In genomic region chr2:218996937-218997336, GRCh38 we compare ENCODE assay signal across 17 cellular contexts. TPM values are rescaled to one million over a fixed set of nuclear protein-coding genes. Genes with fewer than 3 reads are reported as not detected.
A peak's percentile ranks its signal among the peaks of the same experiment; 100 is the strongest.
DNase-seq lines count a peak whose midpoint lies in the region; ATAC-seq, FAIRE-seq and TF ChIP-seq lines count a peak whose summit lies in the region.
"Had no signal": no experiment of that assay in that cellular context is flagged by ENCODE, and none has a peak within 500 bp of the region (broad histone marks: within the 10 kb centered on the region; RNA-seq: fewer than 3 reads in every experiment).

No MANE protein-coding gene starts in this region.

- no peak for TF ChIP-seq CTCF in body of pancreas (IDR thresholded peaks at IDR 0.05)

- no peaks in the 10 kb centered on the region for H3K36me3 ChIP-seq in body of pancreas (replicated peaks in 1 of 2; ENCODE audit: insufficient read depth in 1 of 2, low read depth in 2 of 2)
- no peaks in the 10 kb centered on the region for H3K36me3 ChIP-seq in small intestine (ENCODE audit: control insufficient read depth in 2 of 2, insufficient read depth in 2 of 2, low read length in 2 of 2)
- H3K36me3 ChIP-seq: brain microvascular endothelial cell, ovary, spleen had no signal

- peaks cover 72% of the 10 kb centered on the region for H3K4me1 ChIP-seq in body of pancreas
- peaks cover 0 to 4% of the 10 kb centered on the region in 2 donors for H3K4me1 ChIP-seq in small intestine (ENCODE audit: control insufficient read depth in 2 of 2, insufficient read depth in 1 of 2, low read depth in 1 of 2, low read length in 1 of 2)

- DNase-seq in 8988T (peak; percentile 47), NCI-H1092 (lab: John Stamatoyannopoulos, UW) (peak; percentile 82), NCI-H510A (lab: John Stamatoyannopoulos, UW) (peak; percentile 83), body of pancreas (peak; percentile 59 to 82 (median 80)), putamen (ENCODE audit: low spot score) (no peak), small intestine (no peak)
- DNase-seq in stimulated activated CD4-positive, alpha-beta T cell treated with anti-CD3 and anti-CD28 coated beads, Interleukin-15, amount 100 ng/mL, for 24 hours = no peak
- DNase-seq: activated naive CD4-positive, alpha-beta T cell treated with Interleukin-2 at 50 U/mL for 16 hours; brain microvascular endothelial cell; effector CD4-positive, alpha-beta T cell; H9; MM.1S; ovary; spleen had no signal

- H3K9me3 ChIP-seq in body of pancreas = no peaks in the 10 kb centered on the region
- no peaks in the 10 kb centered on the region for H3K9me3 ChIP-seq in small intestine (ENCODE audit: control insufficient read depth, low read depth)
- H3K9me3 ChIP-seq: ovary, spleen had no signal

- intact Hi-C loops in body of pancreas (cut with DNase I) = no loop called here

- H3K4me3 ChIP-seq in body of pancreas (no peak overlapping the region), small intestine (ENCODE audit: low read depth in 1 of 2, low read length in 2 of 2) (no peak overlapping the region)

- ATAC-seq in body of pancreas (peak; percentile 4), HG02938 (IDR thresholded peaks at IDR 0.05; ENCODE audit: unreplicated experiment) (no peak)

- FAIRE-seq in small intestine (lab: Jason Lieb, UNC) = no peak
- FAIRE-seq: A204.1 had no signal

- WGBS in body of pancreas, 2 donors = 20 to 23% methylated on average over 4 of the region's 4 CpGs
- WGBS in small intestine, 3 donors = 21 to 37% (median 24%) methylated on average over 3 to 4 of the region's 4 CpGs

- no peak for TF ChIP-seq POLR2A in body of pancreas (IDR thresholded peaks at IDR 0.05)

- H3K27me3 ChIP-seq in body of pancreas (peaks cover 0 to 22% of the 10 kb centered on the region in 2 donors), small intestine (ENCODE audit: control insufficient read depth in 2 of 2, insufficient read depth in 2 of 2, low read length in 2 of 2) (peaks cover 14 to 43% of the 10 kb centered on the region in 2 donors)

- H3K27ac ChIP-seq in body of pancreas (peak overlapping the region; percentile 95 to 99 (median 98)), small intestine (ENCODE audit: low read depth in 1 of 2, low read length in 1 of 2) (peak overlapping the region in 1 of 2 donors; percentile 18)
- H3K27ac ChIP-seq: brain microvascular endothelial cell, ovary, spleen had no signal

RNA-seq across cellular contexts. Expression of gene CRYBA2, which starts 3.7 kb away (rescaled TPM):
- total RNA-seq in body of pancreas = 10 to 100 TPM; 23.1 to 26.4 TPM
- polyA plus RNA-seq in small intestine = 1 to 10 TPM; 1.3 to 5.4 (median 3.8) TPM
- total RNA-seq: H9, mesenteric fat pad, ovary, spleen had no signal
- polyA plus RNA-seq: ovary, spleen had no signal

RNA-seq across cellular contexts. Expression of gene FEV, which starts 12.0 kb away (rescaled TPM):
- total RNA-seq in body of pancreas = not detected
- 1 to 10 TPM; 2.9 to 5.7 (median 3.1) TPM for polyA plus RNA-seq in small intestine
- total RNA-seq: H9, mesenteric fat pad, spleen had no signal
- polyA plus RNA-seq: ovary, spleen had no signal

RNA-seq across cellular contexts. Expression of gene CDK5R2, which starts 37.5 kb away (rescaled TPM):
- total RNA-seq in body of pancreas = under 1 TPM in 1 of 2 donors, not detected in 1; 0.78 TPM
- polyA plus RNA-seq in small intestine = 1 to 10 TPM in 1 of 3 donors, under 1 TPM in 1, not detected in 1; 0.22 to 1.4 TPM
- total RNA-seq: mesenteric fat pad, ovary, spleen had no signal
- polyA plus RNA-seq: ovary, spleen had no signal

RNA-seq across cellular contexts. Expression of gene CFAP65, which starts 44.4 kb away (rescaled TPM):
- not detected for total RNA-seq in body of pancreas
- 1 to 10 TPM in 1 of 3 donors, under 1 TPM in 1, not detected in 1; 0.06 to 1.1 TPM for polyA plus RNA-seq in small intestine
- total RNA-seq: mesenteric fat pad had no signal
- polyA plus RNA-seq: spleen had no signal

Comparison
In these comparisons a context has a peak if more than half of its experiments do, and no peak if none do; other contexts are left out.
1. DNase-seq: peak in 8988T (single experiment), NCI-H1092 (single experiment), NCI-H510A (single experiment) and body of pancreas (4 of 4); none in stimulated activated CD4-positive, alpha-beta T cell treated with anti-CD3 and anti-CD28 coated beads, Interleukin-15, amount 100 ng/mL, for 24 hours (single experiment), putamen (single experiment) and small intestine (single experiment).